ENCODE assay signal across 10 cellular contexts in the genomic region with DNA sequence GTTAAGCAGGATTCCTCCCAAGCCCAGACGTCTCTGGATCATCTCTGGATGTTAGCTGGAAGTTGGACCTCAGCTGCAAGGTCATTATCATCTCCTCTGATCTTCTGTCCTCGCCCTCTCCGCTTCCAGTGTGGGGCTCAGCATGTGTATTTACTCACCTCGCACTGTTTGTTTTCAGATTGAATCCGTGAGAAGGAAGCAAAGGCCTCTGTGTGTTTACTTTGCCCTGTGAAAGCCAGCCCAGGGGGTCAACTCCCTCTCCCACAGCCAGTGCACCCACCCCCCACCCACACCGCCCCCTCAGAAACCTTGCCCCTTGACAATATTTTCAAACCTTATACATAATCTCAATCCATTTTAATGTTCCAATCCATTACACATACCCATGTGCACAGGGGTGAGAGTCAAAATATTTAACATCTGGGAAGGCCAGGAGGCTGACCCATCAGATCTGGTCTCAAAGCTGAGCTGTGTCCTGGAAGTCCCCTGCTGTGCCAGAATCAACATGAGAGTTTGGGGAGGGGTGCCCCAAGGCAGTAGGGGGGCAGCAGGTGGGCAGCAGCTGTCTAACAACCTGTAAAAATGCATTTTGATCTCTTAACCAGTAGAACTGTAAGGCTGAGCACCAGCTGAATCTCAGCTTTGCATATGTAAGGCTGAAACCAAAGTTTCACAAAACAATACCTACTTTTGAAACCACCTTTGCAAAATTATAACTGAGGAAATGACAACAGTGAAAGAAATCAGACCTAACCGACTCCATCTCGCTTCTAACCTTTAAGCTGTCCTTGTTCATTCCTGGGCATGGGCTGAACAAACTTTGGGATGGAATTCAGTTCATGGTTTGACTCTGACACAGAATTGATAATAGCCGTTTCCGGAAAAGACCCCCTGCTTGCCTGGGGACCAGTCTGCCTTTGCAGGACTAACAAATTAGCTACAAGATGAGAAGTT.
DNase-seq lines count a peak whose midpoint lies in the region; ATAC-seq and TF ChIP-seq lines count a peak whose summit lies in the region.
"Had no signal": no experiment of that assay in that cellular context is flagged by ENCODE, and none has a peak within 500 bp of the region (broad histone marks: within the 10 kb centered on the region; RNA-seq: fewer than 3 reads in every experiment).

No MANE protein-coding gene starts in this region.

- no peaks in the 10 kb centered on the region for H3K4me1 ChIP-seq in left ventricle myocardium inferior

- intact Hi-C loops in cardiac septum (cut with DNase I) = no loop called here
- intact Hi-C loops in left ventricle myocardium inferior (cut with micrococcal nuclease) = no loop called here

- TF ChIP-seq CTCF in left ventricle myocardium inferior (IDR thresholded peaks at IDR 0.05; ENCODE audit: borderline replicate concordance) (no peak), osteocyte (IDR thresholded peaks at IDR 0.05) (no peak)

- peak; percentile 35 for DNase-seq in cardiac septum (ENCODE audit: low spot score)
- no peak for DNase-seq in left ventricle myocardium inferior
- DNase-seq in SHP77 treated with DMSO at 0.1 percent for 48 hours (lab: John Stamatoyannopoulos, UW) = peak; percentile 90
- no peak for DNase-seq in osteocyte (ENCODE audit: extremely low spot score, unreplicated experiment)
- no peak for DNase-seq in activated CD4-positive, alpha-beta T cell treated with anti-CD3 and anti-CD28 coated beads, Interleukin-2, amount 10 ng/mL, durations not matched to agents 7 days and 5 days
- DNase-seq in SKM-1 (lab: John Stamatoyannopoulos, UW; ENCODE audit: unreplicated experiment) = no peak
- DNase-seq: NCI-H187 treated with DMSO at 0.1 percent for 48 hours, right cardiac atrium had no signal

- CTCF ChIA-PET in activated CD4-positive, alpha-beta T cell treated with anti-CD3 and anti-CD28 coated beads, Interleukin-2, amount 10 ng/mL, durations not matched to agents 7 days and 5 days (lab: Charles Lee) = interaction anchor here (0.7 to 1.3 kb wide), 2 partner anchors 12 to 178 kb away, joined by 3 to 4 read pairs; no protein-coding TSS in a partner anchor

- H3K36me3 ChIP-seq in left ventricle myocardium inferior = no peaks in the 10 kb centered on the region

- POLR2A ChIA-PET in activated CD4-positive, alpha-beta T cell treated with anti-CD3 and anti-CD28 coated beads, Interleukin-2, amount 10 ng/mL, durations not matched to agents 7 days and 5 days (lab: Charles Lee) = no interaction called here

- ATAC-seq in HG03159 (IDR thresholded peaks at IDR 0.05; ENCODE audit: unreplicated experiment) = peak; percentile 83
- no peak for ATAC-seq in SK-N-SH treated with all-trans-retinoic acid at 6 μM for 48 hours
- ATAC-seq: right cardiac atrium had no signal

- no peaks in the 10 kb centered on the region for H3K9me3 Mint-ChIP-seq in osteocyte (ENCODE audit: unreplicated experiment)
- no peaks in the 10 kb centered on the region for H3K9me3 Mint-ChIP-seq in activated CD4-positive, alpha-beta T cell treated with anti-CD3 and anti-CD28 coated beads, Interleukin-2, amount 10 ng/mL, durations not matched to agents 7 days and 5 days

- no peak overlapping the region for H3K27ac Mint-ChIP-seq in osteocyte (ENCODE audit: unreplicated experiment)
- no peak overlapping the region for H3K27ac Mint-ChIP-seq in activated CD4-positive, alpha-beta T cell treated with anti-CD3 and anti-CD28 coated beads, Interleukin-2, amount 10 ng/mL, durations not matched to agents 7 days and 5 days

- no peaks in the 10 kb centered on the region for H3K36me3 Mint-ChIP-seq in osteocyte (ENCODE audit: unreplicated experiment)
- no peaks in the 10 kb centered on the region for H3K36me3 Mint-ChIP-seq in activated CD4-positive, alpha-beta T cell treated with anti-CD3 and anti-CD28 coated beads, Interleukin-2, amount 10 ng/mL, durations not matched to agents 7 days and 5 days (ENCODE audit: low read depth)

- peaks cover 8% of the 10 kb centered on the region for H3K27me3 Mint-ChIP-seq in osteocyte (ENCODE audit: unreplicated experiment)
- no peaks in the 10 kb centered on the region for H3K27me3 Mint-ChIP-seq in activated CD4-positive, alpha-beta T cell treated with anti-CD3 and anti-CD28 coated beads, Interleukin-2, amount 10 ng/mL, durations not matched to agents 7 days and 5 days

- H3K4me3 Mint-ChIP-seq in osteocyte (ENCODE audit: unreplicated experiment) = no peak overlapping the region
- no peak overlapping the region for H3K4me3 Mint-ChIP-seq in activated CD4-positive, alpha-beta T cell treated with anti-CD3 and anti-CD28 coated beads, Interleukin-2, amount 10 ng/mL, durations not matched to agents 7 days and 5 days

- peaks cover 7% of the 10 kb centered on the region for H3K27me3 ChIP-seq in left ventricle myocardium inferior (ENCODE audit: low read depth)

- H3K4me3 ChIP-seq in left ventricle myocardium inferior = no peak overlapping the region

- H3K4me1 Mint-ChIP-seq in osteocyte (ENCODE audit: unreplicated experiment) = peaks cover 17% of the 10 kb centered on the region
- H3K4me1 Mint-ChIP-seq in activated CD4-positive, alpha-beta T cell treated with anti-CD3 and anti-CD28 coated beads, Interleukin-2, amount 10 ng/mL, durations not matched to agents 7 days and 5 days = no peaks in the 10 kb centered on the region

- no peaks in the 10 kb centered on the region for H3K9me3 ChIP-seq in left ventricle myocardium inferior (replicated peaks)

- H3K27ac ChIP-seq in left ventricle myocardium inferior (replicated peaks) = no peak overlapping the region

TF ChIP-seq in SK-N-SH treated with all-trans-retinoic acid at 6 μM for 48 hours, 23 proteins besides CTCF, POLR2A, EP300 and RAD21 (continues in another document):
- no peak for TF ChIP-seq ZFP3 (CRISPR knock-in tag; IDR thresholded peaks at IDR 0.05)
- TF ChIP-seq ZC3H10 (CRISPR knock-in tag; IDR thresholded peaks at IDR 0.05) = no peak
- TF ChIP-seq CSRNP3 (CRISPR knock-in tag; IDR thresholded peaks at IDR 0.05) = no peak
- TF ChIP-seq ZNF8 (CRISPR knock-in tag; IDR thresholded peaks at IDR 0.05) = no peak
- TF ChIP-seq, protein P1, sequence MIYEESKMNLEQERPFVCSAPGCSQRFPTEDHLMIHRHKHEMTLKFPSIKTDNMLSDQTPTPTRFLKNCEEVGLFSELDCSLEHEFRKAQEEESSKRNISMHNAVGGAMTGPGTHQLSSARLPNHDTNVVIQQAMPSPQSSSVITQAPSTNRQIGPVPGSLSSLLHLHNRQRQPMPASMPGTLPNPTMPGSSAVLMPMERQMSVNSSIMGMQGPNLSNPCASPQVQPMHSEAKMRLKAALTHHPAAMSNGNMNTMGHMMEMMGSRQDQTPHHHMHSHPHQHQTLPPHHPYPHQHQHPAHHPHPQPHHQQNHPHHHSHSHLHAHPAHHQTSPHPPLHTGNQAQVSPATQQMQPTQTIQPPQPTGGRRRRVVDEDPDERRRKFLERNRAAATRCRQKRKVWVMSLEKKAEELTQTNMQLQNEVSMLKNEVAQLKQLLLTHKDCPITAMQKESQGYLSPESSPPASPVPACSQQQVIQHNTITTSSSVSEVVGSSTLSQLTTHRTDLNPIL (CRISPR knock-in tag; IDR thresholded peaks at IDR 0.05; ENCODE audit: low read depth) = no peak
- TF ChIP-seq GLIS3 (CRISPR knock-in tag; IDR thresholded peaks at IDR 0.05) = no peak
- TF ChIP-seq, protein P2, sequence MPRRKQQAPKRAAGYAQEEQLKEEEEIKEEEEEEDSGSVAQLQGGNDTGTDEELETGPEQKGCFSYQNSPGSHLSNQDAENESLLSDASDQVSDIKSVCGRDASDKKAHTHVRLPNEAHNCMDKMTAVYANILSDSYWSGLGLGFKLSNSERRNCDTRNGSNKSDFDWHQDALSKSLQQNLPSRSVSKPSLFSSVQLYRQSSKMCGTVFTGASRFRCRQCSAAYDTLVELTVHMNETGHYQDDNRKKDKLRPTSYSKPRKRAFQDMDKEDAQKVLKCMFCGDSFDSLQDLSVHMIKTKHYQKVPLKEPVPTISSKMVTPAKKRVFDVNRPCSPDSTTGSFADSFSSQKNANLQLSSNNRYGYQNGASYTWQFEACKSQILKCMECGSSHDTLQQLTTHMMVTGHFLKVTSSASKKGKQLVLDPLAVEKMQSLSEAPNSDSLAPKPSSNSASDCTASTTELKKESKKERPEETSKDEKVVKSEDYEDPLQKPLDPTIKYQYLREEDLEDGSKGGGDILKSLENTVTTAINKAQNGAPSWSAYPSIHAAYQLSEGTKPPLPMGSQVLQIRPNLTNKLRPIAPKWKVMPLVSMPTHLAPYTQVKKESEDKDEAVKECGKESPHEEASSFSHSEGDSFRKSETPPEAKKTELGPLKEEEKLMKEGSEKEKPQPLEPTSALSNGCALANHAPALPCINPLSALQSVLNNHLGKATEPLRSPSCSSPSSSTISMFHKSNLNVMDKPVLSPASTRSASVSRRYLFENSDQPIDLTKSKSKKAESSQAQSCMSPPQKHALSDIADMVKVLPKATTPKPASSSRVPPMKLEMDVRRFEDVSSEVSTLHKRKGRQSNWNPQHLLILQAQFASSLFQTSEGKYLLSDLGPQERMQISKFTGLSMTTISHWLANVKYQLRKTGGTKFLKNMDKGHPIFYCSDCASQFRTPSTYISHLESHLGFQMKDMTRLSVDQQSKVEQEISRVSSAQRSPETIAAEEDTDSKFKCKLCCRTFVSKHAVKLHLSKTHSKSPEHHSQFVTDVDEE (CRISPR knock-in tag; IDR thresholded peaks at IDR 0.05) = no peak
- TF ChIP-seq TCF4 (CRISPR knock-in tag; IDR thresholded peaks at IDR 0.05; ENCODE audit: borderline replicate concordance) = no peak
- no peak for TF ChIP-seq ZNF565 (CRISPR knock-in tag; conservative IDR thresholded peaks at IDR 0.05; ENCODE audit: low read depth)
- no peak for TF ChIP-seq CSDC2 (CRISPR knock-in tag; IDR thresholded peaks at IDR 0.05)

Comparison
In these comparisons a context has a peak if more than half of its experiments do, and no peak if none do; other contexts are left out.
1. DNase-seq: peak in cardiac septum (single experiment) and SHP77 treated with DMSO at 0.1 percent for 48 hours (single experiment); none in left ventricle myocardium inferior (single experiment), osteocyte (single experiment), activated CD4-positive, alpha-beta T cell treated with anti-CD3 and anti-CD28 coated beads, Interleukin-2, amount 10 ng/mL, durations not matched to agents 7 days and 5 days (single experiment) and SKM-1 (single experiment).